29 cellular contexts compared by ENCODE assay signal in genomic region chr2:143455317-143455716, GRCh38.
"Had no signal": no experiment of that assay in that cellular context is flagged by ENCODE, and none has a peak within 500 bp of the region (broad histone marks: within the 10 kb centered on the region; RNA-seq: fewer than 3 reads in every experiment).

No MANE protein-coding gene starts in this region.

- H3K4me3 ChIP-seq: stomach, suprapubic skin, testis, thoracic aorta, thyroid gland, tibial artery, tibial nerve, transverse colon, upper lobe of left lung, upper lobe of right lung, uterus, vagina had no signal

- H3K9me3 ChIP-seq: suprapubic skin, testis, thoracic aorta, thyroid gland, tibial artery, transverse colon, upper lobe of left lung, upper lobe of right lung, uterus, vagina had no signal

- H3K36me3 ChIP-seq: stomach, suprapubic skin, thoracic aorta, thyroid gland, tibial artery, tibial nerve, transverse colon, upper lobe of left lung, upper lobe of right lung, uterus, vagina had no signal

- H3K27ac Mint-ChIP-seq: stimulated activated effector memory CD8-positive, alpha-beta T cell treated with anti-CD3 and anti-CD28 coated beads, Interleukin-12 subunit alpha, Interleukin-12 subunit beta, amount 100 ng/mL, for 72 hours; stimulated activated memory B cell treated with anti-CD40 and anti-IgM and Interleukin-4, amounts not matched to agents 10 μg/mL and 1 μg/mL and 100 μg/mL, for 72 hours; stimulated activated naive B cell treated with anti-CD40 and anti-IgM and Interleukin-4, amounts not matched to agents 10 μg/mL and 1 μg/mL and 100 μg/mL, for 72 hours; stimulated activated naive CD8-positive, alpha-beta T cell treated with anti-CD3 and anti-CD28 coated beads, Interleukin-15, amount 100 ng/mL, for 72 hours; stimulated activated naive CD8-positive, alpha-beta T cell treated with anti-CD3 and anti-CD28 coated beads, Interleukin-15, Interleukin-2, amounts not matched to agents 100 ng/mL and 50 ng/mL, for 24 hours; type B pancreatic cell had no signal

- H3K4me1 ChIP-seq: stomach, suprapubic skin, testis, transverse colon, upper lobe of left lung, upper lobe of right lung, uterus had no signal

- H3K27ac ChIP-seq: stomach, suprapubic skin, testis, thoracic aorta, thyroid gland, tibial artery, transverse colon, upper lobe of left lung, upper lobe of right lung, uterus, vagina had no signal

- H3K36me3 Mint-ChIP-seq: type B pancreatic cell had no signal

- FAIRE-seq: urothelium cell line had no signal

- H3K27me3 Mint-ChIP-seq: stimulated activated memory B cell treated with anti-CD40 and anti-IgM and Interleukin-4, amounts not matched to agents 10 μg/mL and 1 μg/mL and 100 μg/mL, for 72 hours; stimulated activated naive B cell treated with anti-CD40 and anti-IgM and Interleukin-4, amounts not matched to agents 10 μg/mL and 1 μg/mL and 100 μg/mL, for 72 hours; stimulated activated naive CD8-positive, alpha-beta T cell treated with anti-CD3 and anti-CD28 coated beads, Interleukin-15, amount 100 ng/mL, for 72 hours; stimulated activated naive CD8-positive, alpha-beta T cell treated with anti-CD3 and anti-CD28 coated beads, Interleukin-15, Interleukin-2, amounts not matched to agents 100 ng/mL and 50 ng/mL, for 24 hours had no signal

- ATAC-seq: stimulated activated effector memory CD8-positive, alpha-beta T cell treated with anti-CD3 and anti-CD28 coated beads, Interleukin-12 subunit alpha, Interleukin-12 subunit beta, amount 100 ng/mL, for 72 hours; stimulated activated memory B cell treated with anti-CD40 and anti-IgM and Interleukin-4, amounts not matched to agents 10 μg/mL and 1 μg/mL and 100 μg/mL, for 72 hours; stimulated activated naive B cell treated with anti-CD40 and anti-IgM and Interleukin-4, amounts not matched to agents 10 μg/mL and 1 μg/mL and 100 μg/mL, for 72 hours; stimulated activated naive CD8-positive, alpha-beta T cell treated with anti-CD3 and anti-CD28 coated beads, Interleukin-15, amount 100 ng/mL, for 72 hours; stimulated activated naive CD8-positive, alpha-beta T cell treated with anti-CD3 and anti-CD28 coated beads, Interleukin-15, Interleukin-2, amounts not matched to agents 100 U/mL and 50 U/mL, for 24 hours; upper lobe of right lung had no signal

- H3K9me3 Mint-ChIP-seq: stimulated activated effector memory CD8-positive, alpha-beta T cell treated with anti-CD3 and anti-CD28 coated beads, Interleukin-12 subunit alpha, Interleukin-12 subunit beta, amount 100 ng/mL, for 72 hours; stimulated activated naive CD8-positive, alpha-beta T cell treated with anti-CD3 and anti-CD28 coated beads, Interleukin-15, amount 100 ng/mL, for 72 hours had no signal

- H3K4me1 Mint-ChIP-seq: stimulated activated memory B cell treated with anti-CD40 and anti-IgM and Interleukin-4, amounts not matched to agents 10 μg/mL and 1 μg/mL and 100 μg/mL, for 72 hours had no signal

- H3K27me3 ChIP-seq: stomach, suprapubic skin, testis, thyroid gland, tibial artery, tibial nerve, transverse colon, upper lobe of left lung, upper lobe of right lung, uterus, vagina had no signal

- DNase-seq: stimulated activated CD4-positive, alpha-beta T cell treated with anti-CD3 and anti-CD28 coated beads, Interleukin-2, amount 100 ng/mL, for 48 hours; stimulated activated CD4-positive, alpha-beta T cell treated with anti-CD3 and anti-CD28 coated beads, Interleukin-4, amount 100 ng/mL, for 1 hour; stimulated activated CD4-positive, alpha-beta T cell treated with anti-CD3 and anti-CD28 coated beads, Interleukin-4, amount 100 ng/mL, for 24 hours; stimulated activated CD4-positive, alpha-beta T cell treated with anti-CD3 and anti-CD28 coated beads, Interleukin-4, amount 100 ng/mL, for 4 hours; stimulated activated CD8-positive, alpha-beta memory T cell treated with anti-CD3 and anti-CD28 coated beads, Interleukin-4, amount 100 ng/mL, for 48 hours; stimulated activated naive B cell treated with anti-CD40 and anti-IgM and Interleukin-4, amounts not matched to agents 10 μg/mL and 1 μg/mL and 100 μg/mL, for 72 hours; stimulated activated naive CD4-positive, alpha-beta T cell; stimulated activated naive CD4-positive, alpha-beta T cell treated with Interleukin-2 at 50 U/mL for 16 hours; stimulated activated naive CD8-positive, alpha-beta T cell treated with anti-CD3 and anti-CD28 coated beads, Interleukin-15, amount 100 ng/mL, for 72 hours; stimulated activated naive CD8-positive, alpha-beta T cell treated with anti-CD3 and anti-CD28 coated beads, Interleukin-15, Interleukin-2, amounts not matched to agents 100 U/mL and 50 U/mL, for 24 hours; stomach; substantia nigra; testis; thyroid gland; tibial artery; transverse colon; trophoblast cell; upper lobe of left lung; upper lobe of right lung; uterus had no signal

- H3K4me3 Mint-ChIP-seq: stimulated activated effector memory CD8-positive, alpha-beta T cell treated with anti-CD3 and anti-CD28 coated beads, Interleukin-12 subunit alpha, Interleukin-12 subunit beta, amount 100 ng/mL, for 72 hours; stimulated activated memory B cell treated with anti-CD40 and anti-IgM and Interleukin-4, amounts not matched to agents 10 μg/mL and 1 μg/mL and 100 μg/mL, for 72 hours; stimulated activated naive B cell treated with anti-CD40 and anti-IgM and Interleukin-4, amounts not matched to agents 10 μg/mL and 1 μg/mL and 100 μg/mL, for 72 hours; stimulated activated naive CD8-positive, alpha-beta T cell treated with anti-CD3 and anti-CD28 coated beads, Interleukin-15, amount 100 ng/mL, for 72 hours; stimulated activated naive CD8-positive, alpha-beta T cell treated with anti-CD3 and anti-CD28 coated beads, Interleukin-15, Interleukin-2, amounts not matched to agents 100 ng/mL and 50 ng/mL, for 24 hours; type B pancreatic cell had no signal
